Comparison of ENCODE assay signal across 2 cellular contexts in the genomic region with DNA sequence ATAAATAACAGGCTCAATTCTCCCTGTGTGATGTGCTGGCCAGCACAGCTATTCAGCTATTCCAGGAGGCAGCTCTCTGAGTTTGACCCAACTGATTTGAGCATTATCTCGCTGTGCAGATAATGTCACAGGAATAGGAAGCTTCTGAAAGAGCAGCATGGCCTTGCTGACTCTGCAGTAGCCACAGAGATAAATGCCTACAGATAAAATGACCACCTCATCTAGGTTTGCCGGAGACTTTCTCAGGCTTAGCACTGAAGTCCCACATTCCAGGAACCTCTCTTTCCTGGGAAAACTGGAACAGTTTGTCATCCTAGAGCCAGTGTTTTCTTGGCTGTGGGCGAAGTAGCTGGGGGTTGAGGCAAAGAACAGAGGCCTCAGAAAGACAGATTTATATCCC.
TF ChIP-seq lines count a peak whose summit lies in the region.

No MANE protein-coding gene starts in this region.

TF ChIP-seq in GM23338, 12 proteins besides CTCF, POLR2A, EP300 and RAD21 (continued from another document):
- TF ChIP-seq, protein P1, sequence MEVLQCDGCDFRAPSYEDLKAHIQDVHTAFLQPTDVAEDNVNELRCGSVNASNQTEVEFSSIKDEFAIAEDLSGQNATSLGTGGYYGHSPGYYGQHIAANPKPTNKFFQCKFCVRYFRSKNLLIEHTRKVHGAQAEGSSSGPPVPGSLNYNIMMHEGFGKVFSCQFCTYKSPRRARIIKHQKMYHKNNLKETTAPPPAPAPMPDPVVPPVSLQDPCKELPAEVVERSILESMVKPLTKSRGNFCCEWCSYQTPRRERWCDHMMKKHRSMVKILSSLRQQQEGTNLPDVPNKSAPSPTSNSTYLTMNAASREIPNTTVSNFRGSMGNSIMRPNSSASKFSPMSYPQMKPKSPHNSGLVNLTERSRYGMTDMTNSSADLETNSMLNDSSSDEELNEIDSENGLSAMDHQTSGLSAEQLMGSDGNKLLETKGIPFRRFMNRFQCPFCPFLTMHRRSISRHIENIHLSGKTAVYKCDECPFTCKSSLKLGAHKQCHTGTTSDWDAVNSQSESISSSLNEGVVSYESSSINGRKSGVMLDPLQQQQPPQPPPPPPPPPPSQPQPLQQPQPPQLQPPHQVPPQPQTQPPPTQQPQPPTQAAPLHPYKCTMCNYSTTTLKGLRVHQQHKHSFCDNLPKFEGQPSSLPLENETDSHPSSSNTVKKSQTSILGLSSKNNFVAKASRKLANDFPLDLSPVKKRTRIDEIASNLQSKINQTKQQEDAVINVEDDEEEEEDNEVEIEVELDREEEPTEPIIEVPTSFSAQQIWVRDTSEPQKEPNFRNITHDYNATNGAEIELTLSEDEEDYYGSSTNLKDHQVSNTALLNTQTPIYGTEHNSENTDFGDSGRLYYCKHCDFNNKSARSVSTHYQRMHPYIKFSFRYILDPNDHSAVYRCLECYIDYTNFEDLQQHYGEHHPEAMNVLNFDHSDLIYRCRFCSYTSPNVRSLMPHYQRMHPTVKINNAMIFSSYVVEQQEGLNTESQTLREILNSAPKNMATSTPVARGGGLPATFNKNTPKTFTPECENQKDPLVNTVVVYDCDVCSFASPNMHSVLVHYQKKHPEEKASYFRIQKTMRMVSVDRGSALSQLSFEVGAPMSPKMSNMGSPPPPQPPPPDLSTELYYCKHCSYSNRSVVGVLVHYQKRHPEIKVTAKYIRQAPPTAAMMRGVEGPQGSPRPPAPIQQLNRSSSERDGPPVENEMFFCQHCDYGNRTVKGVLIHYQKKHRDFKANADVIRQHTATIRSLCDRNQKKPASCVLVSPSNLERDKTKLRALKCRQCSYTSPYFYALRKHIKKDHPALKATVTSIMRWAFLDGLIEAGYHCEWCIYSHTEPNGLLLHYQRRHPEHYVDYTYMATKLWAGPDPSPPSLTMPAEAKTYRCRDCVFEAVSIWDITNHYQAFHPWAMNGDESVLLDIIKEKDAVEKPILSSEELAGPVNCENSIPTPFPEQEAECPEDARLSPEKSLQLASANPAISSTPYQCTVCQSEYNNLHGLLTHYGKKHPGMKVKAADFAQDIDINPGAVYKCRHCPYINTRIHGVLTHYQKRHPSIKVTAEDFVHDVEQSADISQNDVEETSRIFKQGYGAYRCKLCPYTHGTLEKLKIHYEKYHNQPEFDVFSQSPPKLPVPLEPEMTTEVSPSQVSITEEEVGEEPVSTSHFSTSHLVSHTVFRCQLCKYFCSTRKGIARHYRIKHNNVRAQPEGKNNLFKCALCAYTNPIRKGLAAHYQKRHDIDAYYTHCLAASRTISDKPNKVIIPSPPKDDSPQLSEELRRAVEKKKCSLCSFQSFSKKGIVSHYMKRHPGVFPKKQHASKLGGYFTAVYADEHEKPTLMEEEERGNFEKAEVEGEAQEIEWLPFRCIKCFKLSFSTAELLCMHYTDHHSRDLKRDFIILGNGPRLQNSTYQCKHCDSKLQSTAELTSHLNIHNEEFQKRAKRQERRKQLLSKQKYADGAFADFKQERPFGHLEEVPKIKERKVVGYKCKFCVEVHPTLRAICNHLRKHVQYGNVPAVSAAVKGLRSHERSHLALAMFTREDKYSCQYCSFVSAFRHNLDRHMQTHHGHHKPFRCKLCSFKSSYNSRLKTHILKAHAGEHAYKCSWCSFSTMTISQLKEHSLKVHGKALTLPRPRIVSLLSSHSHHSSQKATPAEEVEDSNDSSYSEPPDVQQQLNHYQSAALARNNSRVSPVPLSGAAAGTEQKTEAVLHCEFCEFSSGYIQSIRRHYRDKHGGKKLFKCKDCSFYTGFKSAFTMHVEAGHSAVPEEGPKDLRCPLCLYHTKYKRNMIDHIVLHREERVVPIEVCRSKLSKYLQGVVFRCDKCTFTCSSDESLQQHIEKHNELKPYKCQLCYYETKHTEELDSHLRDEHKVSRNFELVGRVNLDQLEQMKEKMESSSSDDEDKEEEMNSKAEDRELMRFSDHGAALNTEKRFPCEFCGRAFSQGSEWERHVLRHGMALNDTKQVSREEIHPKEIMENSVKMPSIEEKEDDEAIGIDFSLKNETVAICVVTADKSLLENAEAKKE (CRISPR knock-in tag; IDR thresholded peaks at IDR 0.05): no peak
- TF ChIP-seq POLR2AphosphoS5 (IDR thresholded peaks at IDR 0.05; ENCODE audit: low read depth) (no peak), ZNF114 (CRISPR knock-in tag; IDR thresholded peaks at IDR 0.05) (no peak), CREB1 (CRISPR knock-in tag; IDR thresholded peaks at IDR 0.05; ENCODE audit: low read depth) (no peak), JUNB (IDR thresholded peaks at IDR 0.05; ENCODE audit: unreplicated experiment) (no peak), STAT1 (IDR thresholded peaks at IDR 0.05; ENCODE audit: unreplicated experiment) (no peak)
- TF ChIP-seq, protein P2, sequence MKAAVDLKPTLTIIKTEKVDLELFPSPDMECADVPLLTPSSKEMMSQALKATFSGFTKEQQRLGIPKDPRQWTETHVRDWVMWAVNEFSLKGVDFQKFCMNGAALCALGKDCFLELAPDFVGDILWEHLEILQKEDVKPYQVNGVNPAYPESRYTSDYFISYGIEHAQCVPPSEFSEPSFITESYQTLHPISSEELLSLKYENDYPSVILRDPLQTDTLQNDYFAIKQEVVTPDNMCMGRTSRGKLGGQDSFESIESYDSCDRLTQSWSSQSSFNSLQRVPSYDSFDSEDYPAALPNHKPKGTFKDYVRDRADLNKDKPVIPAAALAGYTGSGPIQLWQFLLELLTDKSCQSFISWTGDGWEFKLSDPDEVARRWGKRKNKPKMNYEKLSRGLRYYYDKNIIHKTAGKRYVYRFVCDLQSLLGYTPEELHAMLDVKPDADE (IDR thresholded peaks at IDR 0.05): no peak

TF ChIP-seq in neural cell, 6 proteins besides CTCF, POLR2A, EP300 and RAD21 (continued from another document):
- TF ChIP-seq, protein P3, sequence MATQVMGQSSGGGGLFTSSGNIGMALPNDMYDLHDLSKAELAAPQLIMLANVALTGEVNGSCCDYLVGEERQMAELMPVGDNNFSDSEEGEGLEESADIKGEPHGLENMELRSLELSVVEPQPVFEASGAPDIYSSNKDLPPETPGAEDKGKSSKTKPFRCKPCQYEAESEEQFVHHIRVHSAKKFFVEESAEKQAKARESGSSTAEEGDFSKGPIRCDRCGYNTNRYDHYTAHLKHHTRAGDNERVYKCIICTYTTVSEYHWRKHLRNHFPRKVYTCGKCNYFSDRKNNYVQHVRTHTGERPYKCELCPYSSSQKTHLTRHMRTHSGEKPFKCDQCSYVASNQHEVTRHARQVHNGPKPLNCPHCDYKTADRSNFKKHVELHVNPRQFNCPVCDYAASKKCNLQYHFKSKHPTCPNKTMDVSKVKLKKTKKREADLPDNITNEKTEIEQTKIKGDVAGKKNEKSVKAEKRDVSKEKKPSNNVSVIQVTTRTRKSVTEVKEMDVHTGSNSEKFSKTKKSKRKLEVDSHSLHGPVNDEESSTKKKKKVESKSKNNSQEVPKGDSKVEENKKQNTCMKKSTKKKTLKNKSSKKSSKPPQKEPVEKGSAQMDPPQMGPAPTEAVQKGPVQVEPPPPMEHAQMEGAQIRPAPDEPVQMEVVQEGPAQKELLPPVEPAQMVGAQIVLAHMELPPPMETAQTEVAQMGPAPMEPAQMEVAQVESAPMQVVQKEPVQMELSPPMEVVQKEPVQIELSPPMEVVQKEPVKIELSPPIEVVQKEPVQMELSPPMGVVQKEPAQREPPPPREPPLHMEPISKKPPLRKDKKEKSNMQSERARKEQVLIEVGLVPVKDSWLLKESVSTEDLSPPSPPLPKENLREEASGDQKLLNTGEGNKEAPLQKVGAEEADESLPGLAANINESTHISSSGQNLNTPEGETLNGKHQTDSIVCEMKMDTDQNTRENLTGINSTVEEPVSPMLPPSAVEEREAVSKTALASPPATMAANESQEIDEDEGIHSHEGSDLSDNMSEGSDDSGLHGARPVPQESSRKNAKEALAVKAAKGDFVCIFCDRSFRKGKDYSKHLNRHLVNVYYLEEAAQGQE (IDR thresholded peaks at IDR 0.05; ENCODE audit: borderline replicate concordance): no peak
